8 cellular contexts compared by ENCODE assay signal in the genomic region with DNA sequence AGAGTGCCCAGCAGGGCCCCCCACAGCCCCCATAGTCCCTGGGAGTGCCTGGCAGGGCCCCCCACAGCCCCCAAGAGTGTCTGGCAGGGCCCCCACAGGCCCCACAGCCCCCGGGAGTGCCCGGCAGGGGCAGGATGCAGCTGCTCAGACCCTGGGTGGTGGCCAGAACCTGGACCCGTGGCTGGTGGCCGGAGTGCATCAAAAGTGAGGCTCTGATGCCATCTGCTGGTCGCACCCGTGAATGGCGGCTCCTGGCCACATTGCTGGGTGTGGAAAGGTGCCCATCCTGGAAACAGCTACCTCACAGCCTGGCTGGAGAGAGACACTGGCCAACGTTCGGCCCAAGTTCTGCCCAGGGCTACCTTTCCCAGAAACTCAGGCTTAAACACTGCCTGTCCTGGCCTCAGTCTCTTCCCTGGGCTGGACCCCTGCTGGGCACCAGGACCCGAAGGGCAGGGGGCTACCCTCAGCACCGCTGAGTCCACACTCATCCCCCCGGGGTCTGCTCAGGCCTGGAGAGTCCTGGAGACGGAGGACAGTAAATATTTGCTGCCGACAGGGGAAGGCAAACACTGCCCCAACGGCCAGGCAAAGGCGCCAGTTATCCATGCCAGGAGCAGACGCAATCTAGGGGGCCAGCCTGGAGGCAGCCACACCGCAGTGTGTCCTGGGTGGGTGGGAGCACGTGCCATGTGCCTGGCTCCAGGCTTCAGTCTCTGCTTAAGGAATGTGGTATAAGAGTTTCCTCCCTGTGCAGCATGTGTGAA. TPM values are rescaled to one million over a fixed set of nuclear protein-coding genes. Genes with fewer than 3 reads are reported as not detected.
DNase-seq lines count a peak whose midpoint lies in the region; ATAC-seq and TF ChIP-seq lines count a peak whose summit lies in the region.

No MANE protein-coding gene starts in this region.

- no peaks in the 10 kb centered on the region for H3K27me3 Mint-ChIP-seq in naive thymus-derived CD4-positive, alpha-beta T cell

- H3K9me3 ChIP-seq in naive thymus-derived CD4-positive, alpha-beta T cell (ENCODE audit: control insufficient read depth in 2 of 3, low read length in 3 of 3): no peaks in the 10 kb centered on the region
- H3K9me3 ChIP-seq in tibial nerve: no peaks in the 10 kb centered on the region

- H3K27ac Mint-ChIP-seq in naive thymus-derived CD4-positive, alpha-beta T cell: no peak overlapping the region

- no peaks in the 10 kb centered on the region for H3K36me3 Mint-ChIP-seq in naive thymus-derived CD4-positive, alpha-beta T cell

- H3K9me3 Mint-ChIP-seq in naive thymus-derived CD4-positive, alpha-beta T cell: no peaks in the 10 kb centered on the region

- no peaks in the 10 kb centered on the region for H3K36me3 ChIP-seq in naive thymus-derived CD4-positive, alpha-beta T cell (ENCODE audit: control insufficient read depth in 2 of 3, insufficient read depth in 3 of 3, low read length in 3 of 3)
- H3K36me3 ChIP-seq in tibial nerve: no peaks in the 10 kb centered on the region

- POLR2A ChIA-PET in naive thymus-derived CD4-positive, alpha-beta T cell (lab: Charles Lee): no interaction called here

- peak; percentile 33 to 86 (median 55) for TF ChIP-seq CTCF in tibial nerve (IDR thresholded peaks at IDR 0.05)

- intact Hi-C loops in naive thymus-derived CD4-positive, alpha-beta T cell (cut with micrococcal nuclease): loop anchor here in 1 of 2 donors (2.0 kb wide), 1 partner anchor 504 kb away; no protein-coding TSS in a partner anchor

- peaks cover 0 to 6% (median 4%) of the 10 kb centered on the region in 7 donors for H3K4me1 Mint-ChIP-seq in naive thymus-derived CD4-positive, alpha-beta T cell

- H3K4me1 ChIP-seq in naive thymus-derived CD4-positive, alpha-beta T cell (ENCODE audit: control insufficient read depth in 2 of 2, insufficient read depth in 2 of 2, low read length in 2 of 2): peaks cover 3% of the 10 kb centered on the region in 2 donors
- H3K4me1 ChIP-seq in tibial nerve: peaks cover 0 to 6% (median 4%) of the 10 kb centered on the region in 4 donors

- TF ChIP-seq POLR2A in erythroblast (IDR thresholded peaks at IDR 0.05; ENCODE audit: low read length) (no peak), tibial nerve (IDR thresholded peaks at IDR 0.05) (no peak)

- DNase-seq in NOMO-1 treated with DMSO at 0.1 percent for 48 hours (lab: John Stamatoyannopoulos, UW; ENCODE audit: unreplicated experiment) (peak; percentile 5), NOMO-1 treated with dmso at 0.1 percent for 144 hours (lab: John Stamatoyannopoulos, UW; ENCODE audit: unreplicated experiment) (no peak), NCI-H226 (peak; percentile 44), activated T-cell treated with anti-CD3 and anti-CD28 coated beads for 24 hours (ENCODE audit: low read depth) (peak; percentile 39), erythroblast (lab: John Stamatoyannopoulos, UW) (peak; percentile 39 to 60), tibial nerve (ENCODE audit: low spot score in 2 of 2) (peak; percentile 42 to 70)
- peak in 7 of 9 donors; percentile 20 to 64 (median 36) for DNase-seq in naive thymus-derived CD4-positive, alpha-beta T cell

- no peak overlapping the region for H3K4me3 ChIP-seq in naive thymus-derived CD4-positive, alpha-beta T cell (ENCODE audit: low read length)
- H3K4me3 ChIP-seq in tibial nerve: no peak overlapping the region

- WGBS in tibial nerve, 2 donors: 36 to 55% methylated on average over 12 to 18 of the region's 19 CpGs

- peak; percentile 31 for ATAC-seq in naive thymus-derived CD4-positive, alpha-beta T cell
- no peak for ATAC-seq in HG02885 (IDR thresholded peaks at IDR 0.05; ENCODE audit: poor library complexity, unreplicated experiment)

- no peak overlapping the region for H3K27ac ChIP-seq in naive thymus-derived CD4-positive, alpha-beta T cell (ENCODE audit: low read depth, low read length)
- no peak overlapping the region for H3K27ac ChIP-seq in tibial nerve

- TF ChIP-seq EP300 in tibial nerve (IDR thresholded peaks at IDR 0.05): no peak

- no peak overlapping the region for H3K4me3 Mint-ChIP-seq in naive thymus-derived CD4-positive, alpha-beta T cell

- CTCF ChIA-PET in naive thymus-derived CD4-positive, alpha-beta T cell (lab: Charles Lee): interaction anchor here (0.7 to 1.3 kb wide), 4 partner anchors 119 to 504 kb away, joined by 3 to 4 read pairs (median 4); no protein-coding TSS in a partner anchor

- no peaks in the 10 kb centered on the region for H3K27me3 ChIP-seq in naive thymus-derived CD4-positive, alpha-beta T cell (ENCODE audit: control insufficient read depth in 2 of 2, insufficient read depth in 2 of 2, low read length in 2 of 2)
- H3K27me3 ChIP-seq in tibial nerve: peaks cover 0 to 10% of the 10 kb centered on the region in 2 donors

RNA-seq across cellular contexts. Expression of a gene that starts 4.4 kb away (rescaled TPM):
- not detected for total RNA-seq in naive thymus-derived CD4-positive, alpha-beta T cell
- polyA plus RNA-seq in naive thymus-derived CD4-positive, alpha-beta T cell: not detected
- total RNA-seq in tibial nerve: 1 to 10 TPM in 1 of 4 donors, not detected in 3; 1.8 TPM

RNA-seq across cellular contexts. Expression of a gene that starts 15.0 kb away (rescaled TPM):
- not detected for total RNA-seq in naive thymus-derived CD4-positive, alpha-beta T cell
- polyA plus RNA-seq in naive thymus-derived CD4-positive, alpha-beta T cell: not detected
- 1 to 10 TPM in 1 of 4 donors, not detected in 3; 1.3 TPM for total RNA-seq in tibial nerve

RNA-seq across cellular contexts. Expression of a gene that starts 17.4 kb away (rescaled TPM):
- total RNA-seq in naive thymus-derived CD4-positive, alpha-beta T cell: under 1 TPM in 1 of 5 experiments, not detected in 4; 0.36 TPM
- polyA plus RNA-seq in naive thymus-derived CD4-positive, alpha-beta T cell: not detected
- total RNA-seq in tibial nerve: 100 to 1,000 TPM; 131 to 246 (median 173) TPM

Comparison
In these comparisons a context has a peak if more than half of its experiments do, and no peak if none do; other contexts are left out.
1. RNA of a gene that starts 17.4 kb away (total RNA-seq): 131 to 246 TPM in tibial nerve; 0.36 TPM in naive thymus-derived CD4-positive, alpha-beta T cell; every median in the first group is over 10 times any median in the second.